ENCODE assay signal across 8 cellular contexts in genomic region chr12:126076515-126076914, GRCh38.
"Had no signal": no experiment of that assay in that cellular context is flagged by ENCODE, and none has a peak within 500 bp of the region (broad histone marks: within the 10 kb centered on the region; RNA-seq: fewer than 3 reads in every experiment).

No MANE protein-coding gene starts in this region.

- ATAC-seq: GM23338, HCT116 had no signal

- DNase-seq: GM23248, GOT3, H7, H9, HCEC 1CT, HFFc6 had no signal
